ENCODE assay signal across 16 cellular contexts in the genomic region with DNA sequence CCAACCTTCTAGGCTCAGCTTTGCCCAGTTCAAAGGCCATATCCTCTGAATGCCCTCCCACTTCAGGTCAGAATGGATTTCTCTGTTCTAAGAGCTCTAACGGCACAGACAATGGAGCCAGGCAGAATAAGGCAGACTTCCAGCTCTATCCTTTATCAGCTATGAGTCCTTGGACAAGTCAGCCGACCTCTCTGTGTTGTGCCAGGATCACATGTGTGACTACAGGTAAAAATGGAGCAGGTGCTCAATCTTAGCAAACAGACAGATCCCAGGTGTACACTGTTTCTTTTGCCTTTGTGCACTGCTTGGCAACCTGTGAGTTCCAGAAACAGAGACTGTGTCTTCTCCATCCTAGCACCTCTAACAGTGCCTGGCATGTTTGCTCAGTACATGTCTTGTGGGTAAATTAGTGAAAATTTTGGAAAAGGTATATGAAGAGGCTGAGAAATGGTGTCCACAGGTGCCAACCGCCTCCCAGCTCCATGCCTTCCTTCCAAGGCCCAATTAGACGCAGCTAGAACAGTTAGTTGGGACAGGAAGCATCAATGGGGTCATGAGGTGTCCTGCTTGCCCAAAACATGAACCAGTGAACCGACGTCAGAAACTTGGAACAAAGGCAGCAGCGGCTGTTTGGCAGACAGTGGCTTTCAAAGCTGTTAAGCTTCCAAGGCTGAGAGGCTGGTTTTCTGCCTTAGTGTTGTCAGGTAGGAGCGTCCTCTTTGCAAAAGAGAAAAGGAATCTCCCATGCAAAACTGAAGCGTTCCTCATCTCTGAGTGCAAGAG.
"Had no signal": no experiment of that assay in that cellular context is flagged by ENCODE, and none has a peak within 500 bp of the region (broad histone marks: within the 10 kb centered on the region; RNA-seq: fewer than 3 reads in every experiment).

No MANE protein-coding gene starts in this region.

- H3K27ac Mint-ChIP-seq: activated naive CD8-positive, alpha-beta T cell treated with anti-CD3 and anti-CD28 coated beads for 36 hours; nephron progenitor cell had no signal

- DNase-seq: activated CD4-positive, CD25-positive, alpha-beta regulatory T cell treated with anti-CD3 and anti-CD28 coated beads, Interleukin-2, amount 50 U/mL, for 72 hours; activated effector memory CD4-positive, alpha-beta T cell treated with Interleukin-2 at 50 U/mL for 16 hours; activated naive CD8-positive, alpha-beta T cell treated with anti-CD3 and anti-CD28 coated beads for 36 hours; activated T-cell treated with anti-CD3 and anti-CD28 coated beads for 4 hours; brain microvascular endothelial cell; nephron progenitor cell; occipital lobe; stimulated activated CD4-positive, alpha-beta T cell treated with anti-CD3 and anti-CD28 coated beads, Interleukin-2, amount 100 ng/mL, for 24 hours; T-helper 1 cell; T1000; thyroid gland had no signal

- H3K4me3 Mint-ChIP-seq: activated naive CD8-positive, alpha-beta T cell treated with anti-CD3 and anti-CD28 coated beads for 36 hours; nephron progenitor cell had no signal

- H3K27me3 ChIP-seq: brain microvascular endothelial cell, gastroesophageal sphincter, hepatocyte, thyroid gland, vagina had no signal

- H3K27me3 Mint-ChIP-seq: activated naive CD8-positive, alpha-beta T cell treated with anti-CD3 and anti-CD28 coated beads for 36 hours had no signal

- ATAC-seq: gastroesophageal sphincter, sciatic nerve, SK-N-SH treated with all-trans-retinoic acid at 6 μM for 48 hours had no signal

- H3K9me3 ChIP-seq: gastroesophageal sphincter, thyroid gland, vagina had no signal

- H3K27ac ChIP-seq: brain microvascular endothelial cell, gastroesophageal sphincter, hepatocyte, thyroid gland, vagina had no signal

- H3K4me3 ChIP-seq: gastroesophageal sphincter, hepatocyte, thyroid gland, vagina had no signal

- H3K9me3 Mint-ChIP-seq: activated naive CD8-positive, alpha-beta T cell treated with anti-CD3 and anti-CD28 coated beads for 36 hours; nephron progenitor cell had no signal
